Comparison of ENCODE assay signal across 17 cellular contexts in the genomic region with DNA sequence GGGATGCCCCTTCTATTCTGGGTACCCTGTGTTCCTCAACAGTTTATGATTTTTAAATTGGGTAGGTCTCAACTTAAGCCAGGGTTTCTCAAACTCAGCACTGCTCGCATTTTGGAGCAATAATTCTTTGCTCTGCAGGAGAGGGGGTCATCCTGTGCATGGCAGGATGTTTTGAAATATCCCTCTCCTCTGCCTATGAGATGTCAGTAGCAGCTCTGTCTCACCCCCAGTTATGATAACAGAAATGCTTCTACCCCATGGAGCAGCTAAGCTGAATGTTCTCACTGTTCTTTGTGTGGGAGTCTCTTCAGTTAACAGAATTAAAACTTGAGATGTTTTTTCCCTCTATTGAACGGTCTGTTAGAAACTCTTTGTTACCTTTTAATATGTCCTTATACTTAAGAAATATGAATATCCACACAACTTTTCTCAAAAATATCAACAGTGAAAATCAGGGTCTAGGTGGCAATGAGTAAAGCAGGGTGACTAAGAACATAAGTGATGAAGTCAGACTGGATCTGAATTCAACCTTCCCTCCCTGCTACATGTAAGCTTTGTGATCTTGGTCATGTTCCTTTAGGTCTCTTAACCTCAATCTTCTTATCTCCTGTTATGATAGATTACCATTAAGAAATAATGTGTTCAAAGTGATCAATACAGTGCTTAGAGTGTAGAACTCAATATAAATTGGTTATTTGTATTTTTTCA.
DNase-seq lines count a peak whose midpoint lies in the region; ATAC-seq lines count a peak whose summit lies in the region.
"Had no signal": no experiment of that assay in that cellular context is flagged by ENCODE, and none has a peak within 500 bp of the region (broad histone marks: within the 10 kb centered on the region; RNA-seq: fewer than 3 reads in every experiment).

No MANE protein-coding gene starts in this region.

- intact Hi-C loops in sciatic nerve (cut with DNase I): no loop called here

- no peaks in the 10 kb centered on the region for H3K27me3 ChIP-seq in HAP-1 (ENCODE audit: low read depth)
- H3K27me3 ChIP-seq: colonic mucosa, right atrium auricular region had no signal

- in situ Hi-C loops in HAP-1 (cut with MboI; ENCODE audit: low sequenced_read_pairs): no loop called here

- peaks cover 75% of the 10 kb centered on the region for H3K4me1 Mint-ChIP-seq in activated T-cell treated with anti-CD3 and anti-CD28 coated beads, Interleukin-2, amount 50 U/mL, for 4 hours (ENCODE audit: low read depth)
- peaks cover 78 to 92% (median 84%) of the 10 kb centered on the region in 3 donors for H3K4me1 Mint-ChIP-seq in T-cell
- H3K4me1 Mint-ChIP-seq: IgD-negative memory B cell; memory B cell; stimulated activated naive B cell treated with anti-CD40 and anti-IgM and Interleukin-4, amounts not matched to agents 10 μg/mL and 1 μg/mL and 100 μg/mL, for 72 hours had no signal

- H3K9me3 Mint-ChIP-seq in activated T-cell treated with anti-CD3 and anti-CD28 coated beads, Interleukin-2, amount 50 U/mL, for 4 hours: no peaks in the 10 kb centered on the region
- H3K9me3 Mint-ChIP-seq in T-cell: no peaks in the 10 kb centered on the region
- H3K9me3 Mint-ChIP-seq: IgD-negative memory B cell; memory B cell; neural crest cell; stimulated activated naive B cell treated with anti-CD40 and anti-IgM and Interleukin-4, amounts not matched to agents 10 μg/mL and 1 μg/mL and 100 μg/mL, for 72 hours had no signal

- no peaks in the 10 kb centered on the region for H3K27me3 Mint-ChIP-seq in activated T-cell treated with anti-CD3 and anti-CD28 coated beads, Interleukin-2, amount 50 U/mL, for 4 hours (ENCODE audit: low read depth)
- no peaks in the 10 kb centered on the region for H3K27me3 Mint-ChIP-seq in T-cell
- H3K27me3 Mint-ChIP-seq: IgD-negative memory B cell; memory B cell; stimulated activated naive B cell treated with anti-CD40 and anti-IgM and Interleukin-4, amounts not matched to agents 10 μg/mL and 1 μg/mL and 100 μg/mL, for 72 hours had no signal

- POLR2A ChIA-PET in T-cell (lab: Charles Lee): no interaction called here

- no peak overlapping the region for H3K4me3 ChIP-seq in HAP-1
- H3K4me3 ChIP-seq: colonic mucosa, right atrium auricular region, SK-N-MC had no signal

- H3K9me3 ChIP-seq in HAP-1: no peaks in the 10 kb centered on the region
- H3K9me3 ChIP-seq: colonic mucosa, right atrium auricular region had no signal

- H3K4me3 Mint-ChIP-seq in activated T-cell treated with anti-CD3 and anti-CD28 coated beads, Interleukin-2, amount 50 U/mL, for 4 hours: no peak overlapping the region
- H3K4me3 Mint-ChIP-seq in T-cell: peak overlapping the region in 1 of 3 donors; percentile 2
- H3K4me3 Mint-ChIP-seq: IgD-negative memory B cell; memory B cell; neural crest cell; stimulated activated naive B cell treated with anti-CD40 and anti-IgM and Interleukin-4, amounts not matched to agents 10 μg/mL and 1 μg/mL and 100 μg/mL, for 72 hours had no signal

- H3K27ac Mint-ChIP-seq in T-cell: peak overlapping the region; percentile 25 to 29
- H3K27ac Mint-ChIP-seq: IgD-negative memory B cell; memory B cell; stimulated activated naive B cell treated with anti-CD40 and anti-IgM and Interleukin-4, amounts not matched to agents 10 μg/mL and 1 μg/mL and 100 μg/mL, for 72 hours had no signal

- H3K4me1 ChIP-seq in HAP-1: 0 out of 2 replicates have a peak, but pooled peaks cover 2% of the 10 kb centered on the region
- H3K4me1 ChIP-seq: colonic mucosa, right atrium auricular region had no signal

- ATAC-seq in activated T-cell treated with anti-CD3 and anti-CD28 coated beads, Interleukin-2, amount 50 U/mL, for 4 hours: peak; percentile 92
- ATAC-seq in GM21786 (IDR thresholded peaks at IDR 0.05; ENCODE audit: unreplicated experiment): peak; percentile 51
- peak; percentile 41 to 63 (median 51) for ATAC-seq in T-cell (replicated peaks in 1 of 4)
- ATAC-seq in stimulated activated naive CD8-positive, alpha-beta T cell treated with anti-CD3 and anti-CD28 coated beads, Interleukin-15, Interleukin-2, amounts not matched to agents 100 U/mL and 50 U/mL, for 24 hours: peak; percentile 92
- no peak for ATAC-seq in sciatic nerve
- ATAC-seq in HG03045 (IDR thresholded peaks at IDR 0.05; ENCODE audit: unreplicated experiment): no peak
- ATAC-seq: stimulated activated naive B cell treated with anti-CD40 and anti-IgM and Interleukin-4, amounts not matched to agents 10 μg/mL and 1 μg/mL and 100 μg/mL, for 72 hours had no signal

- DNase-seq in activated T-cell treated with anti-CD3 and anti-CD28 coated beads, Interleukin-2, amount 50 U/mL, for 4 hours: no peak
- DNase-seq in activated T-cell treated with anti-CD3 and anti-CD28 coated beads for 4 hours (no peak), T-cell (no peak), sciatic nerve (ENCODE audit: low spot score) (no peak), HAP-1 (ENCODE audit: low spot score in 2 of 2) (no peak)
- no peak for DNase-seq in stimulated activated naive CD8-positive, alpha-beta T cell treated with anti-CD3 and anti-CD28 coated beads, Interleukin-15, Interleukin-2, amounts not matched to agents 100 U/mL and 50 U/mL, for 24 hours
- DNase-seq: colonic mucosa; glutamatergic neuron; NCI-H1092 treated with DMSO at 0.1 percent for 48 hours; stimulated activated naive B cell treated with anti-CD40 and anti-IgM and Interleukin-4, amounts not matched to agents 10 μg/mL and 1 μg/mL and 100 μg/mL, for 72 hours had no signal

- peaks cover 2% of the 10 kb centered on the region for H3K36me3 Mint-ChIP-seq in activated T-cell treated with anti-CD3 and anti-CD28 coated beads, Interleukin-2, amount 50 U/mL, for 4 hours (ENCODE audit: insufficient read depth)
- peaks cover 3% of the 10 kb centered on the region for H3K36me3 Mint-ChIP-seq in T-cell
- H3K36me3 Mint-ChIP-seq: IgD-negative memory B cell; memory B cell; stimulated activated naive B cell treated with anti-CD40 and anti-IgM and Interleukin-4, amounts not matched to agents 10 μg/mL and 1 μg/mL and 100 μg/mL, for 72 hours had no signal

- no peaks in the 10 kb centered on the region for H3K36me3 ChIP-seq in HAP-1 (replicated peaks)
- H3K36me3 ChIP-seq: colonic mucosa, right atrium auricular region had no signal

- CTCF ChIA-PET in T-cell (lab: Charles Lee): no interaction called here

Comparison
In these comparisons a context has a peak if more than half of its experiments do, and no peak if none do; other contexts are left out.
1. ATAC-seq: peak in activated T-cell treated with anti-CD3 and anti-CD28 coated beads, Interleukin-2, amount 50 U/mL, for 4 hours (2 of 2), GM21786 (single experiment), T-cell (4 of 4) and stimulated activated naive CD8-positive, alpha-beta T cell treated with anti-CD3 and anti-CD28 coated beads, Interleukin-15, Interleukin-2, amounts not matched to agents 100 U/mL and 50 U/mL, for 24 hours (single experiment); none in sciatic nerve (single experiment) and HG03045 (single experiment).